Comparison of ENCODE assay signal across 1 cellular context in the genomic region with DNA sequence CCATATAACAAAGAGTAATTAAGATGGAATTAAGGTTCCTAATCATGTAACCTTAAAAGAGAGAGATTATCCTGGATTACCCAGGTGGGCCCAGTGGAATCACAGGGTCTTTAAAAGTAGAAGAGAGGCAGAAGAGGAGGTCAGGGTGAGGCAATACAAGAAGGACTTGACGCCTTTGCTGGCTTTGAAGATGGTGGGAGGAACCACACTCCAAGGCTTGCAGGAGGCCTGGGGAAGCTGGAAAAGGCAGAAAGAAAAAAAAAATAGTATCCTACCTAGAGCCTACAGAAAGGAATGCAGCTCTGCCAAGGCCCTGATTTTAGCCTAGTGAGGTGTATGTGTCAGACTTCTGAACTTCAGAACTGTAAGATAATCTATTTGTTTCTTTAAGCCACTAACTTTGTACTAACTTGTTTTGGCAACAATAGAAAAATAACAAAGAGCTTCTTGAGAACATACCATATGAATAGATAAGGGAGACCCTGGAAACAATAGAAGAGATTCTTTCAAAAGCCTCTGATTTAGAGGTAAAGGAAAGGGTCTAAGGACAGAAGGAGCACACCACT.
TF ChIP-seq lines count a peak whose summit lies in the region.

No MANE protein-coding gene starts in this region.

TF ChIP-seq in WTC11, 78 proteins besides CTCF, POLR2A, EP300 and RAD21 (continued from another document):
- TF ChIP-seq, protein P1, sequence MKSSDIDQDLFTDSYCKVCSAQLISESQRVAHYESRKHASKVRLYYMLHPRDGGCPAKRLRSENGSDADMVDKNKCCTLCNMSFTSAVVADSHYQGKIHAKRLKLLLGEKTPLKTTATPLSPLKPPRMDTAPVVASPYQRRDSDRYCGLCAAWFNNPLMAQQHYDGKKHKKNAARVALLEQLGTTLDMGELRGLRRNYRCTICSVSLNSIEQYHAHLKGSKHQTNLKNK (CRISPR knock-in tag; IDR thresholded peaks at IDR 0.05) = no peak
- TF ChIP-seq CREB1 (CRISPR knock-in tag; IDR thresholded peaks at IDR 0.05) (no peak), FOXJ3 (CRISPR knock-in tag; IDR thresholded peaks at IDR 0.05; ENCODE audit: borderline replicate concordance) (no peak), SP1 (CRISPR knock-in tag; conservative IDR thresholded peaks at IDR 0.05) (no peak), JUN (CRISPR knock-in tag; IDR thresholded peaks at IDR 0.05) (no peak), CREM (CRISPR knock-in tag; IDR thresholded peaks at IDR 0.05) (no peak), ZNF317 (CRISPR knock-in tag; IDR thresholded peaks at IDR 0.05; ENCODE audit: borderline replicate concordance, low read depth) (no peak)
- TF ChIP-seq, protein P2, sequence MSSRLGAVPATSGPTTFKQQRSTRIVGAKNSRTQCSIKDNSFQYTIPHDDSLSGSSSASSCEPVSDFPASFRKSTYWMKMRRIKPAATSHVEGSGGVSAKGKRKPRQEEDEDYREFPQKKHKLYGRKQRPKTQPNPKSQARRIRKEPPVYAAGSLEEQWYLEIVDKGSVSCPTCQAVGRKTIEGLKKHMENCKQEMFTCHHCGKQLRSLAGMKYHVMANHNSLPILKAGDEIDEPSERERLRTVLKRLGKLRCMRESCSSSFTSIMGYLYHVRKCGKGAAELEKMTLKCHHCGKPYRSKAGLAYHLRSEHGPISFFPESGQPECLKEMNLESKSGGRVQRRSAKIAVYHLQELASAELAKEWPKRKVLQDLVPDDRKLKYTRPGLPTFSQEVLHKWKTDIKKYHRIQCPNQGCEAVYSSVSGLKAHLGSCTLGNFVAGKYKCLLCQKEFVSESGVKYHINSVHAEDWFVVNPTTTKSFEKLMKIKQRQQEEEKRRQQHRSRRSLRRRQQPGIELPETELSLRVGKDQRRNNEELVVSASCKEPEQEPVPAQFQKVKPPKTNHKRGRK (CRISPR knock-in tag; IDR thresholded peaks at IDR 0.05; ENCODE audit: borderline replicate concordance) = no peak
- TF ChIP-seq, protein P3, sequence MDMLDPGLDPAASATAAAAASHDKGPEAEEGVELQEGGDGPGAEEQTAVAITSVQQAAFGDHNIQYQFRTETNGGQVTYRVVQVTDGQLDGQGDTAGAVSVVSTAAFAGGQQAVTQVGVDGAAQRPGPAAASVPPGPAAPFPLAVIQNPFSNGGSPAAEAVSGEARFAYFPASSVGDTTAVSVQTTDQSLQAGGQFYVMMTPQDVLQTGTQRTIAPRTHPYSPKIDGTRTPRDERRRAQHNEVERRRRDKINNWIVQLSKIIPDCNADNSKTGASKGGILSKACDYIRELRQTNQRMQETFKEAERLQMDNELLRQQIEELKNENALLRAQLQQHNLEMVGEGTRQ (CRISPR knock-in tag; IDR thresholded peaks at IDR 0.05) = no peak
- TF ChIP-seq, protein P4, sequence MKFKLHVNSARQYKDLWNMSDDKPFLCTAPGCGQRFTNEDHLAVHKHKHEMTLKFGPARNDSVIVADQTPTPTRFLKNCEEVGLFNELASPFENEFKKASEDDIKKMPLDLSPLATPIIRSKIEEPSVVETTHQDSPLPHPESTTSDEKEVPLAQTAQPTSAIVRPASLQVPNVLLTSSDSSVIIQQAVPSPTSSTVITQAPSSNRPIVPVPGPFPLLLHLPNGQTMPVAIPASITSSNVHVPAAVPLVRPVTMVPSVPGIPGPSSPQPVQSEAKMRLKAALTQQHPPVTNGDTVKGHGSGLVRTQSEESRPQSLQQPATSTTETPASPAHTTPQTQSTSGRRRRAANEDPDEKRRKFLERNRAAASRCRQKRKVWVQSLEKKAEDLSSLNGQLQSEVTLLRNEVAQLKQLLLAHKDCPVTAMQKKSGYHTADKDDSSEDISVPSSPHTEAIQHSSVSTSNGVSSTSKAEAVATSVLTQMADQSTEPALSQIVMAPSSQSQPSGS (CRISPR knock-in tag; IDR thresholded peaks at IDR 0.05; ENCODE audit: borderline replicate concordance, low read depth) = no peak
- TF ChIP-seq, protein P5, sequence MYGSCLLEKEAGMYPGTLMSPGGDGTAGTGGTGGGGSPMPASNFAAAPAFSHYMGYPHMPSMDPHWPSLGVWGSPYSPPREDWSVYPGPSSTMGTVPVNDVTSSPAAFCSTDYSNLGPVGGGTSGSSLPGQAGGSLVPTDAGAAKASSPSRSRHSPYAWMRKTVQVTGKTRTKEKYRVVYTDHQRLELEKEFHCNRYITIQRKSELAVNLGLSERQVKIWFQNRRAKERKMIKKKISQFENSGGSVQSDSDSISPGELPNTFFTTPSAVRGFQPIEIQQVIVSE (CRISPR knock-in tag; IDR thresholded peaks at IDR 0.05; ENCODE audit: borderline replicate concordance) = no peak
- TF ChIP-seq, protein P6, sequence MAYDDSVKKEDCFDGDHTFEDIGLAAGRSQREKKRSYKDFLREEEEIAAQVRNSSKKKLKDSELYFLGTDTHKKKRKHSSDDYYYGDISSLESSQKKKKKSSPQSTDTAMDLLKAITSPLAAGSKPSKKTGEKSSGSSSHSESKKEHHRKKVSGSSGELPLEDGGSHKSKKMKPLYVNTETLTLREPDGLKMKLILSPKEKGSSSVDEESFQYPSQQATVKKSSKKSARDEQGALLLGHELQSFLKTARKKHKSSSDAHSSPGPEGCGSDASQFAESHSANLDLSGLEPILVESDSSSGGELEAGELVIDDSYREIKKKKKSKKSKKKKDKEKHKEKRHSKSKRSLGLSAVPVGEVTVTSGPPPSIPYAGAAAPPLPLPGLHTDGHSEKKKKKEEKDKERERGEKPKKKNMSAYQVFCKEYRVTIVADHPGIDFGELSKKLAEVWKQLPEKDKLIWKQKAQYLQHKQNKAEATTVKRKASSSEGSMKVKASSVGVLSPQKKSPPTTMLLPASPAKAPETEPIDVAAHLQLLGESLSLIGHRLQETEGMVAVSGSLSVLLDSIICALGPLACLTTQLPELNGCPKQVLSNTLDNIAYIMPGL (CRISPR knock-in tag; IDR thresholded peaks at IDR 0.05) = no peak
TF ChIP-seq in WTC11: peak in this region for 0.
